ENCODE assay signal across 8 cellular contexts in genomic region chr3:52536369-52537164, GRCh38. TPM values are rescaled to one million over a fixed set of nuclear protein-coding genes. Genes with fewer than 3 reads are reported as not detected.
DNase-seq lines count a peak whose midpoint lies in the region; ATAC-seq and TF ChIP-seq lines count a peak whose summit lies in the region.

A gene with protein sequence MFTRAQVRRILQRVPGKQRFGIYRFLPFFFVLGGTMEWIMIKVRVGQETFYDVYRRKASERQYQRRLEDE (plus strand): TSS chr3:52536605. CDS start chr3:52536756, 151 bp downstream.

- ATAC-seq in HG02852 (IDR thresholded peaks at IDR 0.05; ENCODE audit: unreplicated experiment): peak; percentile 80

- H3K79me2 ChIP-seq in trophoblast cell (ENCODE audit: control insufficient read depth, insufficient read depth, low read length, poor library complexity): peaks cover 34% of the 10 kb centered on the region

- intact Hi-C loops in cardiac septum (cut with DNase I): loop anchor here (2.0 to 10.0 kb wide), 3 partner anchors 64 to 628 kb away; partner anchors contain the start of genes NISCH, PRKCD and TNNC1
- intact Hi-C loops in transverse colon (cut with DNase I; ENCODE audit: low total_unique reads): no loop called here

- H3K9me3 ChIP-seq in trophoblast cell (ENCODE audit: insufficient read depth, low read depth, low read length): peaks cover 2% of the 10 kb centered on the region
- no peaks in the 10 kb centered on the region for H3K9me3 ChIP-seq in transverse colon

- H4K12ac ChIP-seq in trophoblast cell (ENCODE audit: low read depth, low read length): peak within 1 kb of the TSS; percentile 21

- H2BK5ac ChIP-seq in trophoblast cell (ENCODE audit: low read depth, low read length, poor library complexity): peak within 1 kb of the TSS; percentile 49

- H3K27ac ChIP-seq in adipose tissue (ENCODE audit: low read depth, low read length) (peak within 1 kb of the TSS; percentile 0), trophoblast cell (ENCODE audit: low read depth, low read length) (peak within 1 kb of the TSS; percentile 47), transverse colon (peak within 1 kb of the TSS; percentile 85 to 95 (median 92))

- peak; percentile 98 for DNase-seq in GM13976 (ENCODE audit: low spot score)
- peak; percentile 76 for DNase-seq in NCI-H1436 treated with DMSO at 0.1 percent for 48 hours (lab: John Stamatoyannopoulos, UW)
- peak; percentile 95 for DNase-seq in T follicular helper cell (ENCODE audit: low read depth)
- DNase-seq in cardiac septum (ENCODE audit: low spot score): peak; percentile 98
- peak; percentile 99 to 100 for DNase-seq in trophoblast cell
- DNase-seq in transverse colon: peak; percentile 98

- peak within 1 kb of the TSS; percentile 7 for H2AK5ac ChIP-seq in trophoblast cell (ENCODE audit: low read length)

- peak within 1 kb of the TSS; percentile 19 for H2AFZ ChIP-seq in trophoblast cell (ENCODE audit: insufficient read depth, low read length, poor library complexity)

- H3K4me1 ChIP-seq in trophoblast cell (ENCODE audit: control insufficient read depth in 1 of 2, insufficient read depth in 2 of 2, low read length in 2 of 2) (peaks cover 30 to 33% of the 10 kb centered on the region in 2 experiments), transverse colon (peaks cover 19 to 56% (median 42%) of the 10 kb centered on the region in 4 donors)

- H3K27me3 ChIP-seq in trophoblast cell (ENCODE audit: insufficient read depth, low read length): no peaks in the 10 kb centered on the region
- no peaks in the 10 kb centered on the region for H3K27me3 ChIP-seq in transverse colon

- no peak within 1 kb of the TSS for H2BK12ac ChIP-seq in trophoblast cell (ENCODE audit: low read length)

- in situ Hi-C loops in GM13976 (cut with MboI; ENCODE audit: low sequenced_read_pairs, unreplicated experiment) (no loop called here), transverse colon (cut with MboI; ENCODE audit: low pct_ligation_motif_present in 1 of 4, low pct_unique_long_range_greater_than_20kb in 1 of 4, low sequenced_read_pairs in 3 of 4) (no loop called here)

- no peak within 1 kb of the TSS for H2BK120ac ChIP-seq in trophoblast cell (ENCODE audit: insufficient read depth, low read length, poor library complexity)

- peak within 1 kb of the TSS; percentile 31 for H3K4ac ChIP-seq in trophoblast cell (ENCODE audit: low read depth, low read length)

- peak; percentile 15 for TF ChIP-seq EP300 in transverse colon (IDR thresholded peaks at IDR 0.05; ENCODE audit: low read depth)

- H4K91ac ChIP-seq in trophoblast cell (ENCODE audit: low read depth, low read length): peak within 1 kb of the TSS; percentile 1

- H3K36me3 ChIP-seq in trophoblast cell (ENCODE audit: control insufficient read depth in 1 of 2, insufficient read depth in 2 of 2, low read length in 2 of 2) (peaks cover 7 to 11% of the 10 kb centered on the region in 2 experiments), transverse colon (peaks cover 0 to 6% (median 0%) of the 10 kb centered on the region in 4 donors)

- peaks cover 24% of the 10 kb centered on the region for H3K79me1 ChIP-seq in trophoblast cell (ENCODE audit: low read length)

- peak within 1 kb of the TSS; percentile 71 for H4K8ac ChIP-seq in trophoblast cell (ENCODE audit: low read depth, low read length)

- peak; percentile 96 for TF ChIP-seq POLR2A in transverse colon (IDR thresholded peaks at IDR 0.05)

- H3K9ac ChIP-seq in trophoblast cell (ENCODE audit: low read length): peak within 1 kb of the TSS; percentile 86

- H3K4me3 ChIP-seq in trophoblast cell (ENCODE audit: low read depth, low read length): peak within 1 kb of the TSS; percentile 83
- H3K4me3 ChIP-seq in transverse colon: peak within 1 kb of the TSS; percentile 53 to 84 (median 62)

- WGBS in adipose tissue, 3 donors: 0% methylated on average over 62 to 65 of the region's 65 CpGs
- no CpG with 5 or more reads among the region's 65 CpGs for WGBS in trophoblast cell (ENCODE audit: extremely low coverage, insufficient coverage, insufficient read length)
- 0% methylated on average over 44 of the region's 65 CpGs; no CpG with 5 or more reads in 1 of the 2 donors for WGBS in transverse colon (ENCODE audit: low coverage in 1 of 2), 2 donors

- H3K23ac ChIP-seq in trophoblast cell (ENCODE audit: low read length): no peak within 1 kb of the TSS

- TF ChIP-seq CTCF in GM13976 (IDR thresholded peaks at IDR 0.05; ENCODE audit: borderline replicate concordance, control extremely low read depth, extremely low read depth, insufficient read depth, missing control alignments) (peak; percentile 3), transverse colon (IDR thresholded peaks at IDR 0.05) (no peak)

- H3K18ac ChIP-seq in trophoblast cell (ENCODE audit: low read length): peak within 1 kb of the TSS; percentile 21

- peak within 1 kb of the TSS; percentile 66 for H3K14ac ChIP-seq in trophoblast cell (ENCODE audit: low read length)

- peak within 1 kb of the TSS; percentile 79 for H3K4me2 ChIP-seq in trophoblast cell (ENCODE audit: low read length)

RNA-seq across cellular contexts. Expression of the gene that starts here (rescaled TPM):
- 10 to 100 TPM; 11.3 to 34.4 (median 21.4) TPM for polyA plus RNA-seq in adipose tissue
- total RNA-seq in cardiac septum: 52.9 TPM
- polyA plus RNA-seq in trophoblast cell (2013): 68.9 TPM in 2 replicates
- total RNA-seq in transverse colon: 10 to 100 TPM in 1 of 4 donors, 1 to 10 TPM in 2, not detected in 1; 2.6 to 22.1 (median 4.0) TPM

Comparison
In these comparisons a context has a peak if more than half of its experiments do, and no peak if none do; other contexts are left out.
1. Peak in every context shown above with its lines: DNase-seq, ATAC-seq, H3K4me3 ChIP-seq and H3K27ac ChIP-seq.
2. H3K27ac ChIP-seq: peak in every context shown above with its lines; median percentile 92 in transverse colon; 47 in trophoblast cell; 0 in adipose tissue.